In the genomic region with DNA sequence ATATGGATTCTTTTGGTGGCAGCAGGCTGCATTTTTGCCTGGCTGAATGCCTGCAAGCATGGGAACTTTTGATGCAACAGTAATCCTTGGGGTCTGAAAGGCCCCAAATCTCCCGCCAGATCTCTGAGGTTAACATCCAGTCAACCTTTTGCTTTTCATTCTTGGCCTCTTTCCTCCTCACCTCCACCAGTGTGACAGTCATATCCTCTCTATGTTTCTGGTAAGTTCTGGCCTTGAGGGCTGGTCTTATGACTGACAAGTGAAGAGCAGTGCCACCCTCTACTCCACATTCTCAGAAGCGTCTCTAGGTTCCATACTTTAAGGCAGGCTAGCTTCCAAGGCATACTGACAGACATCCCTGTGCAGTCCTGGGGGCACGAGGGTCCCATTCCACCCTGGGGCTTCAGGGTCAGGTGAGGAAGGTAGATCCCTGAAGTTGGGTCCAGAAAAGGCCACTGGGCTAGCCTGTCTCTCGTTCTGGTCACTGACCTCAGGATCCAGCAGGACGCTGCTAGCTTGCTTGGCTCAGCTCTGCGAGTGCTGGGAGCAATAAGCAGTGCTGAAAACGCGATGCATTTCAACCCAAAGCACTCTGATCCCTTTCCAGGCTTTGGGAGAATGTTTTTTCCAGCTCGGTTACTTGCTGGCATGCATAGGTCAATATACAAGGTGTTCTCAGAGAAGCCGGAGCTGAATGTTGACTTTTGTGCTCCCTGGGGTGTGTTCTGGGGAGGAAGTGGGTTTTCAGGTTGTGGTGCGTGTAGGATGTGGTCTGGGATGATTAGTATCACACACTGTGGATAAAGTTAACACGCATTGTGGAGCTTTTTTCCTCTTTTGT, we compare ENCODE assay signal across 8 cellular contexts.
DNase-seq lines count a peak whose midpoint lies in the region; ATAC-seq and FAIRE-seq lines count a peak whose summit lies in the region.

No MANE protein-coding gene starts in this region.

- H3K4me1 Mint-ChIP-seq in activated naive CD8-positive, alpha-beta T cell treated with anti-CD3 and anti-CD28 coated beads, Interleukin-2, amount 10 ng/mL, durations not matched to agents 7 days and 5 days: peaks cover 77% of the 10 kb centered on the region
- H3K4me1 Mint-ChIP-seq in naive thymus-derived CD8-positive, alpha-beta T cell: peaks cover 28 to 89% (median 78%) of the 10 kb centered on the region in 4 donors

- POLR2A ChIA-PET in activated naive CD8-positive, alpha-beta T cell treated with anti-CD3 and anti-CD28 coated beads, Interleukin-2, amount 10 ng/mL, durations not matched to agents 7 days and 5 days (lab: Charles Lee): interaction anchor here (0.6 to 4.8 kb wide), 20 partner anchors 9 to 208 kb away, joined by 3 to 58 read pairs (median 6); partner anchors contain the start of gene NUP160
- POLR2A ChIA-PET in naive thymus-derived CD8-positive, alpha-beta T cell (lab: Charles Lee): interaction anchor here (0.8 to 3.4 kb wide), 19 partner anchors 10 to 121 kb away, joined by 3 to 44 read pairs (median 4); partner anchors contain the start of gene PTPRJ

- H3K9me3 Mint-ChIP-seq in activated naive CD8-positive, alpha-beta T cell treated with anti-CD3 and anti-CD28 coated beads, Interleukin-2, amount 10 ng/mL, durations not matched to agents 7 days and 5 days: no peaks in the 10 kb centered on the region
- no peaks in the 10 kb centered on the region for H3K9me3 Mint-ChIP-seq in naive thymus-derived CD8-positive, alpha-beta T cell

- peaks cover 20% of the 10 kb centered on the region for H3K36me3 Mint-ChIP-seq in activated naive CD8-positive, alpha-beta T cell treated with anti-CD3 and anti-CD28 coated beads, Interleukin-2, amount 10 ng/mL, durations not matched to agents 7 days and 5 days
- H3K36me3 Mint-ChIP-seq in naive thymus-derived CD8-positive, alpha-beta T cell: no peaks in the 10 kb centered on the region

- ATAC-seq in activated naive CD8-positive, alpha-beta T cell treated with anti-CD3 and anti-CD28 coated beads, Interleukin-2, amount 10 ng/mL, durations not matched to agents 7 days and 5 days (ENCODE audit: low read depth): peak; percentile 92
- peak; percentile 86 to 91 for ATAC-seq in naive thymus-derived CD8-positive, alpha-beta T cell

- peak; percentile 46 for DNase-seq in NCI-H510A treated with DMSO at 0.1 percent for 48 hours (lab: John Stamatoyannopoulos, UW)
- no peak for DNase-seq in NCI-H510A (lab: John Stamatoyannopoulos, UW)
- peak; percentile 58 for DNase-seq in SKM-1 treated with dmso at 0.1 percent for 144 hours (lab: John Stamatoyannopoulos, UW; ENCODE audit: unreplicated experiment)
- DNase-seq in activated naive CD8-positive, alpha-beta T cell treated with anti-CD3 and anti-CD28 coated beads, Interleukin-2, amount 10 ng/mL, durations not matched to agents 7 days and 5 days: peak; percentile 81
- peak in 9 of 10 donors; percentile 30 to 86 (median 61) for DNase-seq in naive thymus-derived CD8-positive, alpha-beta T cell
- DNase-seq in urothelium cell line (ENCODE audit: low spot score): peak; percentile 40
- DNase-seq in AG08396 (ENCODE audit: low spot score): no peak
- DNase-seq in SHP77 (lab: John Stamatoyannopoulos, UW): no peak

- peak overlapping the region; percentile 85 for H3K27ac Mint-ChIP-seq in activated naive CD8-positive, alpha-beta T cell treated with anti-CD3 and anti-CD28 coated beads, Interleukin-2, amount 10 ng/mL, durations not matched to agents 7 days and 5 days
- peak overlapping the region; percentile 51 to 87 (median 76) for H3K27ac Mint-ChIP-seq in naive thymus-derived CD8-positive, alpha-beta T cell

- no peaks in the 10 kb centered on the region for H3K27me3 Mint-ChIP-seq in activated naive CD8-positive, alpha-beta T cell treated with anti-CD3 and anti-CD28 coated beads, Interleukin-2, amount 10 ng/mL, durations not matched to agents 7 days and 5 days
- H3K27me3 Mint-ChIP-seq in naive thymus-derived CD8-positive, alpha-beta T cell: no peaks in the 10 kb centered on the region

- H3K4me3 Mint-ChIP-seq in activated naive CD8-positive, alpha-beta T cell treated with anti-CD3 and anti-CD28 coated beads, Interleukin-2, amount 10 ng/mL, durations not matched to agents 7 days and 5 days: peak overlapping the region; percentile 56
- H3K4me3 Mint-ChIP-seq in naive thymus-derived CD8-positive, alpha-beta T cell: peak overlapping the region; percentile 52 to 87 (median 76)

- FAIRE-seq in urothelium cell line (lab: Jason Lieb, UNC): no peak

Comparison
In these comparisons a context has a peak if more than half of its experiments do, and no peak if none do; other contexts are left out.
1. DNase-seq: peak in NCI-H510A treated with DMSO at 0.1 percent for 48 hours (single experiment), SKM-1 treated with dmso at 0.1 percent for 144 hours (single experiment), activated naive CD8-positive, alpha-beta T cell treated with anti-CD3 and anti-CD28 coated beads, Interleukin-2, amount 10 ng/mL, durations not matched to agents 7 days and 5 days (single experiment), naive thymus-derived CD8-positive, alpha-beta T cell (9 of 10) and urothelium cell line (single experiment); none in NCI-H510A (single experiment), AG08396 (single experiment) and SHP77 (0 of 2).